8 cellular contexts compared by ENCODE assay signal in the genomic region with DNA sequence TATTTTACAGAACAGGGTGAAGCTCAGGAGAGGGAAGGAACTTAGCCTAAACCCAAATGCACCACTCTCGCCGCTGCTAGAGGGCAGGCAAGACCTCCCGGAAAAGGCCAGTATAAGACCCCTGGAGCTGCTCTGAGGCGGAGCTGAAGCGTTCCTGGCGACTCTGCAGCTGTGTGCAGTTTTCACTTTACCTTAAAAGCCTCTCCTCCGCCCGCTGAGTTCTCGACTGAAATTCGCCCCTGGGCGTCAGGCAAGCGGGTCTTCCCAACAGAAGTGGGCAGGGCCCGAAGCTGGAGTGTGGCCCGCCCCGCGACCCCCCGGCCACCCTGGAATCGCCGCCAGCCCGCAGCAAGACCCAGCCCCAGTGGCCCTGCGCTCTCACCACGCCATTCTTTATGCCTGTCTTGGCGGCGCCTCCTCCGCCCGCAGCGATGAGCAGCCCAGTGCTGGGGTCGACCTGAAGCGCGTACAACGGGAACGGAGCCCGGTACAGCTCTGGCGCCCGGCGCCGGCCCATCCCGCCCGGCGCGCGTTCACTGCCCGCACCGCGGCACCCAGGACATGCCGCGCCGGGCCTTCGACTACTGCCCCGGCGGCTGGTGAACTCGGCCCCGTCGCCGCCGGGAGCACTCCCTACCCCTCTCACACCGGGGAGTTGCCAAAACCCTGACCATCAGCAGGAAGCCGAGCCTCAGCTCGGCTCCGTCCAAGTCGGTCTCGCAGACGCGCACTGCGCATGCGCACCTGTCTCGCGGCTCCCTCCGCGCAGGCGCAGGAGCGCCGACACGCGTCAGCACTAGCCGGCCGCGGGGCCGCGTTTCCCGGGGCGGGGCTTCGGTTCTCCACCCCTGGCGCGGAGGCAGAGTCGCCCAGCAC. TPM values are rescaled to one million over a fixed set of nuclear protein-coding genes. Genes with fewer than 3 reads are reported as not detected.
A peak's percentile ranks its signal among the peaks of the same experiment; 100 is the strongest.
DNase-seq lines count a peak whose midpoint lies in the region; ATAC-seq and TF ChIP-seq lines count a peak whose summit lies in the region.

A gene with protein sequence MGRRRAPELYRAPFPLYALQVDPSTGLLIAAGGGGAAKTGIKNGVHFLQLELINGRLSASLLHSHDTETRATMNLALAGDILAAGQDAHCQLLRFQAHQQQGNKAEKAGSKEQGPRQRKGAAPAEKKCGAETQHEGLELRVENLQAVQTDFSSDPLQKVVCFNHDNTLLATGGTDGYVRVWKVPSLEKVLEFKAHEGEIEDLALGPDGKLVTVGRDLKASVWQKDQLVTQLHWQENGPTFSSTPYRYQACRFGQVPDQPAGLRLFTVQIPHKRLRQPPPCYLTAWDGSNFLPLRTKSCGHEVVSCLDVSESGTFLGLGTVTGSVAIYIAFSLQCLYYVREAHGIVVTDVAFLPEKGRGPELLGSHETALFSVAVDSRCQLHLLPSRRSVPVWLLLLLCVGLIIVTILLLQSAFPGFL (minus strand): TSS at position 732 of the 876 bp plus-strand sequence. CDS start 215 bp downstream, at position 517.

- intact Hi-C loops in activated CD4-positive, alpha-beta T cell treated with anti-CD3 and anti-CD28 coated beads, Interleukin-2, amount 10 ng/mL, durations not matched to agents 24 days and 14 days (cut with micrococcal nuclease): loop anchor here (1.0 kb wide), 3 partner anchors 11 to 78 kb away; partner anchors contain the start of genes ABHD1, ATRAID, KHK and SLC5A6

- H3K27ac Mint-ChIP-seq in activated CD4-positive, alpha-beta T cell treated with anti-CD3 and anti-CD28 coated beads, Interleukin-2, amount 10 ng/mL, durations not matched to agents 24 days and 14 days: peak within 1 kb of the TSS; percentile 98

- peaks cover 42% of the 10 kb centered on the region for H3K36me3 Mint-ChIP-seq in activated CD4-positive, alpha-beta T cell treated with anti-CD3 and anti-CD28 coated beads, Interleukin-2, amount 10 ng/mL, durations not matched to agents 24 days and 14 days (ENCODE audit: low read depth)

- CTCF ChIA-PET in BJ (lab: Yijun Ruan, JAX): interaction anchor here (0.7 to 2.1 kb wide), 11 partner anchors 10 to 169 kb away, joined by 3 to 9 read pairs (median 5); partner anchors contain the start of gene ABHD1

- no peaks in the 10 kb centered on the region for H3K27me3 Mint-ChIP-seq in activated CD4-positive, alpha-beta T cell treated with anti-CD3 and anti-CD28 coated beads, Interleukin-2, amount 10 ng/mL, durations not matched to agents 24 days and 14 days

- DNase-seq in BJ (ENCODE audit: low read depth) (peak; percentile 77), GM19240 (ENCODE audit: insufficient read length, low spot score) (peak; percentile 94), NCI-H526 treated with DMSO at 0.1 percent for 48 hours (lab: John Stamatoyannopoulos, UW) (peak; percentile 81), coronary artery (ENCODE audit: low spot score) (peak; percentile 96), left kidney (ENCODE audit: low read depth, low spot score) (peak; percentile 99)
- DNase-seq in activated CD4-positive, alpha-beta T cell treated with anti-CD3 and anti-CD28 coated beads, Interleukin-2, amount 10 ng/mL, durations not matched to agents 24 days and 14 days: peak; percentile 100
- peak; percentile 99 for DNase-seq in stimulated activated CD4-positive, alpha-beta T cell treated with anti-CD3 and anti-CD28 coated beads, Interleukin-2, amount 100 ng/mL, for 24 hours

- peaks cover 4% of the 10 kb centered on the region; the same call in 1 of the 2 replicates for H3K27me3 ChIP-seq in BJ (ENCODE audit: control insufficient read depth, insufficient read depth, low read length)

- TF ChIP-seq CTCF in BJ (IDR thresholded peaks at IDR 0.05; ENCODE audit: insufficient read depth, low read depth, low read length) (peak; percentile 50), coronary artery (IDR thresholded peaks at IDR 0.05) (no peak)

- peak within 1 kb of the TSS; percentile 66 to 96 for H3K27ac ChIP-seq in coronary artery

- peak; percentile 82 for ATAC-seq in HG03460 (IDR thresholded peaks at IDR 0.05; ENCODE audit: unreplicated experiment)

- H3K4me3 ChIP-seq in BJ (ENCODE audit: low read depth, low read length) (peak within 1 kb of the TSS; percentile 82), coronary artery (peak within 1 kb of the TSS; percentile 94)

- H3K4me1 Mint-ChIP-seq in activated CD4-positive, alpha-beta T cell treated with anti-CD3 and anti-CD28 coated beads, Interleukin-2, amount 10 ng/mL, durations not matched to agents 24 days and 14 days: peaks cover 16% of the 10 kb centered on the region

- POLR2A ChIA-PET in BJ (lab: Charles Lee): interaction anchor here (0.6 kb wide), 1 partner anchor 78 kb away, joined by 3 read pairs; the partner anchor contains the start of genes ATRAID and SLC5A6

- peaks cover 18% of the 10 kb centered on the region for H3K36me3 ChIP-seq in BJ (ENCODE audit: control insufficient read depth, insufficient read depth, low read length)

- H3K9me3 Mint-ChIP-seq in activated CD4-positive, alpha-beta T cell treated with anti-CD3 and anti-CD28 coated beads, Interleukin-2, amount 10 ng/mL, durations not matched to agents 24 days and 14 days: no peaks in the 10 kb centered on the region

- peak within 1 kb of the TSS; percentile 93 for H3K4me3 Mint-ChIP-seq in activated CD4-positive, alpha-beta T cell treated with anti-CD3 and anti-CD28 coated beads, Interleukin-2, amount 10 ng/mL, durations not matched to agents 24 days and 14 days

RNA-seq across cellular contexts. Expression of the gene that starts here (rescaled TPM):
- 54.9 and 84.0 TPM in 2 replicates for polyA plus RNA-seq in BJ (2011; rRNA removed)
- 24.6 and 32.8 TPM in 2 replicates for polyA minus RNA-seq in BJ (2011; rRNA and poly(A)+ RNA removed)
- total RNA-seq in activated CD4-positive, alpha-beta T cell treated with anti-CD3 and anti-CD28 coated beads, Interleukin-2, amount 10 ng/mL, durations not matched to agents 24 days and 14 days: 85.4 and 88.3 TPM in 2 replicates

Comparison
In these comparisons a context has a peak if more than half of its experiments do, and no peak if none do; other contexts are left out.
1. Peak in every context shown above with its lines: DNase-seq, ATAC-seq, H3K4me3 ChIP-seq and H3K27ac ChIP-seq.